In genomic region chr1:161139765-161140164, GRCh38 we compare ENCODE assay signal across 9 cellular contexts. TPM values are rescaled to one million over a fixed set of nuclear protein-coding genes. Genes with fewer than 3 reads are reported as not detected.
DNase-seq lines count a peak whose midpoint lies in the region; ATAC-seq, FAIRE-seq and TF ChIP-seq lines count a peak whose summit lies in the region.
"Had no signal": no experiment of that assay in that cellular context is flagged by ENCODE, and none has a peak within 500 bp of the region (broad histone marks: within the 10 kb centered on the region; RNA-seq: fewer than 3 reads in every experiment).

No MANE protein-coding gene starts in this region.

- DNase-seq in NCI-H1092 treated with DMSO at 0.1 percent for 48 hours (lab: John Stamatoyannopoulos, UW), result peak; percentile 41
- no peak for DNase-seq in NCI-H1092 (lab: John Stamatoyannopoulos, UW)
- DNase-seq in HT1080 (ENCODE audit: low read depth), result peak; percentile 48
- no peak for DNase-seq in H1 (ENCODE audit: low read depth in 1 of 2, low spot score in 2 of 2)
- peak; percentile 37 for DNase-seq in nephron progenitor cell

- CTCF ChIA-PET in H1 (lab: Charles Lee; ENCODE audit: partially characterized antibody), result interaction anchor here (0.7 to 7.3 kb wide), 20 partner anchors 8 to 371 kb away, joined by 3 to 58 read pairs (median 4); partner anchors contain the start of genes ADAMTS4, ARHGAP30, KLHDC9 and NIT1

- no peak overlapping the region for H2AK5ac ChIP-seq in H1 (ENCODE audit: low read depth, low read length)

- H3K27ac ChIP-seq in H1 (ENCODE audit: low read depth, low read length), result no peak overlapping the region
- H3K27ac ChIP-seq: BLaER1 treated with 17β-estradiol and CSF1 and Interleukin-3, amounts not matched to agents 10 nM and 100 nM had no signal

- no peak overlapping the region for H2BK20ac ChIP-seq in H1 (ENCODE audit: low read length)

- peaks cover 6% of the 10 kb centered on the region; the same call in 1 of the 2 replicates for H3K79me1 ChIP-seq in H1 (ENCODE audit: low read depth, low read length)

- H3K36me3 ChIP-seq in H1 (ENCODE audit: control insufficient read depth in 2 of 4, insufficient read depth in 4 of 4, low read length in 3 of 4), result no peaks in the 10 kb centered on the region; a peak in 1 of 8 replicates

- no peak for TF ChIP-seq POLR2A in H1 (IDR thresholded peaks at IDR 0.05; ENCODE audit: control extremely low read depth in 1 of 2, low read depth in 2 of 2, low read length in 2 of 2)

- TF ChIP-seq CTCF in H1 (IDR thresholded peaks at IDR 0.05; ENCODE audit: control extremely low read depth in 1 of 3, insufficient read depth in 1 of 3, low read depth in 1 of 3, low read length in 3 of 3) (peak in 2 of 3 experiments; percentile 24 to 43; a peak in 2 of 4 replicates), nephron progenitor cell (IDR thresholded peaks at IDR 0.05) (peak; percentile 45)

- no peak overlapping the region for H2BK5ac ChIP-seq in H1 (ENCODE audit: low read depth, low read length)

- POLR2A ChIA-PET in H1 (lab: Charles Lee; ENCODE audit: partially characterized antibody), result interaction anchor here (0.6 to 9.6 kb wide), 2 partner anchors 13 to 118 kb away, joined by 3 to 130 read pairs; partner anchors contain the start of genes UFC1 and USP21

- H3K4me1 ChIP-seq in H1 (replicated peaks in 1 of 4; ENCODE audit: control insufficient read depth in 3 of 4, insufficient read depth in 4 of 4, low read length in 3 of 4), result no peaks in the 10 kb centered on the region

- H3K27me3 ChIP-seq in H1 (replicated peaks in 1 of 4; ENCODE audit: control insufficient read depth in 3 of 4, extremely low read depth in 1 of 4, insufficient read depth in 3 of 4, low read length in 3 of 4), result no peaks in the 10 kb centered on the region
- H3K27me3 ChIP-seq: BLaER1 treated with 17β-estradiol and CSF1 and Interleukin-3, amounts not matched to agents 10 nM and 100 nM had no signal

- peaks cover 52% of the 10 kb centered on the region for H3K4me1 Mint-ChIP-seq in nephron progenitor cell

- no peak overlapping the region for H4K8ac ChIP-seq in H1 (ENCODE audit: extremely low read depth, insufficient read depth, low read length)

- no peak overlapping the region for H4K5ac ChIP-seq in H1 (ENCODE audit: insufficient read length, low read depth, low read length)

- no peak overlapping the region for H4K91ac ChIP-seq in H1 (replicated peaks; ENCODE audit: insufficient read length, low read length)

- H3K9ac ChIP-seq in H1 (replicated peaks in 1 of 4; ENCODE audit: extremely low read depth in 1 of 4, low read depth in 3 of 4, low read length in 3 of 4), result no peak overlapping the region

- H3K56ac ChIP-seq in H1 (replicated peaks; ENCODE audit: insufficient read length, low read depth, low read length), result no peak overlapping the region

- no peak overlapping the region for H3K4ac ChIP-seq in H1 (replicated peaks; ENCODE audit: insufficient read length, low read depth, low read length)

- no peak overlapping the region for H2BK15ac ChIP-seq in H1 (ENCODE audit: low read length)

- no peak overlapping the region for H3K4me3 ChIP-seq in H1 (ENCODE audit: extremely low read depth in 1 of 4, insufficient read depth in 2 of 4, low read depth in 3 of 4, low read length in 4 of 4)
- H3K4me3 ChIP-seq: BLaER1 treated with 17β-estradiol and CSF1 and Interleukin-3, amounts not matched to agents 10 nM and 100 nM had no signal

- 64% methylated on average over 1 of the region's 1 CpG; no CpG with 5 or more reads in 1 of the 2 experiments for WGBS in H1 (ENCODE audit: extremely low coverage in 1 of 2, insufficient coverage in 1 of 2, insufficient read length in 1 of 2, insufficient replicate concordance in 2 of 2, low coverage in 1 of 2, low lambda C conversion rate in 2 of 2, missing lambda C conversion rate in 1 of 2), 2 experiments

- H3K36me3 Mint-ChIP-seq in nephron progenitor cell (ENCODE audit: low read depth), result peaks cover 6% of the 10 kb centered on the region

- no peak overlapping the region for H2BK120ac ChIP-seq in H1 (replicated peaks; ENCODE audit: low read depth, low read length)

- no peaks in the 10 kb centered on the region for H3K27me3 Mint-ChIP-seq in nephron progenitor cell (ENCODE audit: low read depth, poor library complexity)

- H4K20me1 ChIP-seq in H1 (replicated peaks in 1 of 2; ENCODE audit: control insufficient read depth in 1 of 2, insufficient read depth in 2 of 2, low read length in 2 of 2), result peaks cover 0 to 1% of the 10 kb centered on the region in 2 experiments

- no peaks in the 10 kb centered on the region for H3K9me3 Mint-ChIP-seq in nephron progenitor cell

- no peak for FAIRE-seq in H1 (lab: Jason Lieb, UNC)

- H3K4me2 ChIP-seq in H1 (ENCODE audit: insufficient read depth in 1 of 2, low read depth in 2 of 2, low read length in 2 of 2), result no peak overlapping the region
- H3K4me2 ChIP-seq: BLaER1 treated with 17β-estradiol and CSF1 and Interleukin-3, amounts not matched to agents 10 nM and 100 nM had no signal

- TF ChIP-seq RAD21 in H1 (IDR thresholded peaks at IDR 0.05 in 1 of 2, conservative IDR thresholded peaks at IDR 0.05 in 1 of 2; ENCODE audit: low read depth in 2 of 2, low read length in 2 of 2), result peak; percentile 60 to 68

- no peak overlapping the region for H3K4me3 Mint-ChIP-seq in nephron progenitor cell

- no peak overlapping the region for H3K14ac ChIP-seq in H1 (ENCODE audit: insufficient read length)

- H2BK12ac ChIP-seq in H1 (ENCODE audit: low read depth, low read length), result no peak overlapping the region

- no peak overlapping the region for H3K18ac ChIP-seq in H1 (ENCODE audit: extremely low read depth, low read length)

- no peak overlapping the region for H3K23ac ChIP-seq in H1 (ENCODE audit: insufficient read length)

- H3K79me2 ChIP-seq in H1 (ENCODE audit: control insufficient read depth in 1 of 2, insufficient read depth in 2 of 2, low read length in 2 of 2), result peaks cover 0 to 6% of the 10 kb centered on the region in 2 experiments; a peak in 2 of 4 replicates

- H3K9me3 ChIP-seq in H1 (ENCODE audit: insufficient read depth in 2 of 2, low read depth in 1 of 2, low read length in 1 of 2), result no peaks in the 10 kb centered on the region
- H3K9me3 ChIP-seq: BLaER1 treated with 17β-estradiol and CSF1 and Interleukin-3, amounts not matched to agents 10 nM and 100 nM had no signal

- no peaks in the 10 kb centered on the region for H3K23me2 ChIP-seq in H1 (ENCODE audit: low read depth, low read length)

- no peak overlapping the region for H2AFZ ChIP-seq in H1 (ENCODE audit: low read length)

- no peak for TF ChIP-seq EP300 in H1 (IDR thresholded peaks at IDR 0.05; ENCODE audit: borderline replicate concordance in 1 of 2, low read depth in 2 of 2, low read length in 2 of 2)

- H3K27ac Mint-ChIP-seq in nephron progenitor cell, result peak overlapping the region; percentile 89

- peak; percentile 90 for ATAC-seq in SK-N-SH treated with all-trans-retinoic acid at 6 μM for 48 hours
- no peak for ATAC-seq in HG02938 (IDR thresholded peaks at IDR 0.05; ENCODE audit: unreplicated experiment)
- no peak for ATAC-seq in GM21423 (IDR thresholded peaks at IDR 0.05; ENCODE audit: unreplicated experiment)

RNA-seq across cellular contexts. Expression of gene DEDD, which starts 7.3 kb away (rescaled TPM):
- 26.5 and 42.6 TPM in 2 replicates for total RNA-seq in HT1080 (2014; rRNA removed; shearing (Covaris generic))
- 37.0 and 47.4 TPM in 2 replicates for polyA plus RNA-seq in HT1080 (2015; cell fraction: cytosol; rRNA removed)
- 37.7 and 38.1 TPM in 2 replicates for polyA plus RNA-seq in HT1080 (2015; cell fraction: nucleus; rRNA removed)
- 42.0 and 42.6 TPM in 2 replicates for total RNA-seq in H1 (2021; fragmentation: NEBNext Ultra II Directional; extraction: Animal tissue kit (Norgen Biotek cat#: 25700))
- polyA plus RNA-seq in H1 (2011; rRNA removed), result 55.9 and 61.7 TPM in 2 replicates
- polyA plus RNA-seq in H1 (2011; cell fraction: cytosol; rRNA removed), result 53.7 TPM
- polyA plus RNA-seq in H1 (2011; cell fraction: nucleus; rRNA removed), result 52.1 TPM
- 37.5 to 48.4 TPM (median 45.4 TPM) in 4 replicates for polyA plus RNA-seq in H1 (2012, experiment 1 of 2)
- 25.2 TPM for polyA plus RNA-seq in H1 (2012, experiment 2 of 2)
- 20.7 TPM for polyA plus RNA-seq in H1 (2013, experiment 1 of 2)
- 21.5 TPM for polyA plus RNA-seq in H1 (2013, experiment 2 of 2)
- polyA minus RNA-seq in H1 (2011; rRNA and poly(A)+ RNA removed), result 74.2 and 79.1 TPM in 2 replicates
- 16.6 TPM for polyA minus RNA-seq in H1 (2011; cell fraction: cytosol; rRNA and poly(A)+ RNA removed)
- polyA minus RNA-seq in H1 (2011; cell fraction: nucleus; rRNA and poly(A)+ RNA removed), result 16.5 TPM

RNA-seq across cellular contexts. Expression of gene UFC1, which starts 14.0 kb away (rescaled TPM):
- total RNA-seq in HT1080 (2014; rRNA removed; shearing (Covaris generic)), result 68.1 and 68.2 TPM in 2 replicates
- 85.7 and 88.9 TPM in 2 replicates for polyA plus RNA-seq in HT1080 (2015; cell fraction: cytosol; rRNA removed)
- polyA plus RNA-seq in HT1080 (2015; cell fraction: nucleus; rRNA removed), result 47.4 and 53.3 TPM in 2 replicates
- 67.8 and 71.0 TPM in 2 replicates for total RNA-seq in H1 (2021; fragmentation: NEBNext Ultra II Directional; extraction: Animal tissue kit (Norgen Biotek cat#: 25700))
- polyA plus RNA-seq in H1 (2011; rRNA removed), result 60.2 and 102 TPM in 2 replicates
- 127 TPM for polyA plus RNA-seq in H1 (2011; cell fraction: cytosol; rRNA removed)
- 22.6 TPM for polyA plus RNA-seq in H1 (2011; cell fraction: nucleus; rRNA removed)
- polyA plus RNA-seq in H1 (2012, experiment 1 of 2), result 114 to 154 TPM (median 116 TPM) in 4 replicates
- 28.2 TPM for polyA plus RNA-seq in H1 (2012, experiment 2 of 2)
- 51.0 TPM for polyA plus RNA-seq in H1 (2013, experiment 1 of 2)
- polyA plus RNA-seq in H1 (2013, experiment 2 of 2), result 54.6 TPM
- polyA minus RNA-seq in H1 (2011; rRNA and poly(A)+ RNA removed), result 46.6 and 64.7 TPM in 2 replicates
- polyA minus RNA-seq in H1 (2011; cell fraction: cytosol; rRNA and poly(A)+ RNA removed), result 35.9 TPM
- polyA minus RNA-seq in H1 (2011; cell fraction: nucleus; rRNA and poly(A)+ RNA removed), result 27.1 TPM

RNA-seq across cellular contexts. Expression of gene USP21, which starts 19.5 kb away (rescaled TPM):
- 5.5 and 9.7 TPM in 2 replicates for total RNA-seq in HT1080 (2014; rRNA removed; shearing (Covaris generic))
- 29.5 and 31.3 TPM in 2 replicates for polyA plus RNA-seq in HT1080 (2015; cell fraction: cytosol; rRNA removed)
- polyA plus RNA-seq in HT1080 (2015; cell fraction: nucleus; rRNA removed), result 73.9 and 74.8 TPM in 2 replicates
- 23.9 and 28.2 TPM in 2 replicates for total RNA-seq in H1 (2021; fragmentation: NEBNext Ultra II Directional; extraction: Animal tissue kit (Norgen Biotek cat#: 25700))
- 36.3 and 53.5 TPM in 2 replicates for polyA plus RNA-seq in H1 (2011; rRNA removed)
- polyA plus RNA-seq in H1 (2011; cell fraction: cytosol; rRNA removed), result 24.7 TPM
- 114 TPM for polyA plus RNA-seq in H1 (2011; cell fraction: nucleus; rRNA removed)
- 23.1 to 27.6 TPM (median 23.8 TPM) in 4 replicates for polyA plus RNA-seq in H1 (2012, experiment 1 of 2)
- polyA plus RNA-seq in H1 (2012, experiment 2 of 2), result 30.6 TPM
- polyA plus RNA-seq in H1 (2013, experiment 1 of 2), result 17.1 TPM
- 16.7 TPM for polyA plus RNA-seq in H1 (2013, experiment 2 of 2)
- 17.7 and 18.1 TPM in 2 replicates for polyA minus RNA-seq in H1 (2011; rRNA and poly(A)+ RNA removed)
- 18.6 TPM for polyA minus RNA-seq in H1 (2011; cell fraction: cytosol; rRNA and poly(A)+ RNA removed)
- 37.9 TPM for polyA minus RNA-seq in H1 (2011; cell fraction: nucleus; rRNA and poly(A)+ RNA removed)

RNA-seq across cellular contexts. Expression of gene NIT1, which starts 21.9 kb away (rescaled TPM):
- total RNA-seq in HT1080 (2014; rRNA removed; shearing (Covaris generic)), result 27.4 and 35.1 TPM in 2 replicates
- 50.7 and 53.8 TPM in 2 replicates for polyA plus RNA-seq in HT1080 (2015; cell fraction: cytosol; rRNA removed)
- polyA plus RNA-seq in HT1080 (2015; cell fraction: nucleus; rRNA removed), result 100.0 and 122 TPM in 2 replicates
- total RNA-seq in H1 (2021; fragmentation: NEBNext Ultra II Directional; extraction: Animal tissue kit (Norgen Biotek cat#: 25700)), result 40.4 and 40.6 TPM in 2 replicates
- polyA plus RNA-seq in H1 (2011; rRNA removed), result 33.0 and 46.3 TPM in 2 replicates
- polyA plus RNA-seq in H1 (2011; cell fraction: cytosol; rRNA removed), result 38.8 TPM
- polyA plus RNA-seq in H1 (2011; cell fraction: nucleus; rRNA removed), result 61.2 TPM
- 43.3 to 49.8 TPM (median 48.6 TPM) in 4 replicates for polyA plus RNA-seq in H1 (2012, experiment 1 of 2)
- polyA plus RNA-seq in H1 (2012, experiment 2 of 2), result 44.8 TPM
- polyA plus RNA-seq in H1 (2013, experiment 1 of 2), result 31.7 TPM
- 29.0 TPM for polyA plus RNA-seq in H1 (2013, experiment 2 of 2)
- 28.8 and 42.0 TPM in 2 replicates for polyA minus RNA-seq in H1 (2011; rRNA and poly(A)+ RNA removed)
- polyA minus RNA-seq in H1 (2011; cell fraction: cytosol; rRNA and poly(A)+ RNA removed), result 20.8 TPM
- 31.2 TPM for polyA minus RNA-seq in H1 (2011; cell fraction: nucleus; rRNA and poly(A)+ RNA removed)

RNA-seq across cellular contexts. Expression of gene PFDN2, which starts 21.9 kb away (rescaled TPM):
- total RNA-seq in HT1080 (2014; rRNA removed; shearing (Covaris generic)), result 124 and 137 TPM in 2 replicates
- polyA plus RNA-seq in HT1080 (2015; cell fraction: cytosol; rRNA removed), result 357 and 390 TPM in 2 replicates
- polyA plus RNA-seq in HT1080 (2015; cell fraction: nucleus; rRNA removed), result 103 and 124 TPM in 2 replicates
- total RNA-seq in H1 (2021; fragmentation: NEBNext Ultra II Directional; extraction: Animal tissue kit (Norgen Biotek cat#: 25700)), result 71.2 and 74.7 TPM in 2 replicates
- polyA plus RNA-seq in H1 (2011; rRNA removed), result 66.2 and 69.6 TPM in 2 replicates
- 220 TPM for polyA plus RNA-seq in H1 (2011; cell fraction: cytosol; rRNA removed)
- 13.8 TPM for polyA plus RNA-seq in H1 (2011; cell fraction: nucleus; rRNA removed)
- 108 to 135 TPM (median 126 TPM) in 4 replicates for polyA plus RNA-seq in H1 (2012, experiment 1 of 2)
- polyA plus RNA-seq in H1 (2012, experiment 2 of 2), result 37.0 TPM
- 201 TPM for polyA plus RNA-seq in H1 (2013, experiment 1 of 2)
- polyA plus RNA-seq in H1 (2013, experiment 2 of 2), result 231 TPM
- polyA minus RNA-seq in H1 (2011; rRNA and poly(A)+ RNA removed), result 5.9 and 9.8 TPM in 2 replicates
- polyA minus RNA-seq in H1 (2011; cell fraction: cytosol; rRNA and poly(A)+ RNA removed), result 15.0 TPM
- polyA minus RNA-seq in H1 (2011; cell fraction: nucleus; rRNA and poly(A)+ RNA removed), result 9.6 TPM

Comparison
In these comparisons a context has a peak if more than half of its experiments do, and no peak if none do; other contexts are left out.
1. DNase-seq: peak in NCI-H1092 treated with DMSO at 0.1 percent for 48 hours (single experiment), HT1080 (single experiment) and nephron progenitor cell (single experiment); none in NCI-H1092 (single experiment) and H1 (0 of 2).